In genomic region chr12:46218509-46219095, GRCh38 we compare ENCODE assay signal across 1 cellular context.
TF ChIP-seq lines count a peak whose summit lies in the region.

No MANE protein-coding gene starts in this region.

TF ChIP-seq in GM12878, 131 proteins besides CTCF, POLR2A, EP300 and RAD21:
- TF ChIP-seq MXI1 (IDR thresholded peaks at IDR 0.05; ENCODE audit: low read depth, low read length) (no peak), GATAD2B (conservative IDR thresholded peaks at IDR 0.05; ENCODE audit: low read depth) (no peak), ATF2 (IDR thresholded peaks at IDR 0.05; ENCODE audit: low read length) (no peak), PKNOX1 (IDR thresholded peaks at IDR 0.05) (peak; percentile 70), ATF7 (IDR thresholded peaks at IDR 0.05; ENCODE audit: low read depth) (no peak), POU2F2 (IDR thresholded peaks at IDR 0.05; ENCODE audit: borderline replicate concordance, low read depth, low read length) (no peak), CREB1 (IDR thresholded peaks at IDR 0.05; ENCODE audit: low read depth) (no peak), PBX3 (IDR thresholded peaks at IDR 0.05; ENCODE audit: insufficient replicate concordance, low read depth, low read length) (peak; percentile 43), JUND (IDR thresholded peaks at IDR 0.05; ENCODE audit: low read depth, low read length) (no peak), BCL11A (IDR thresholded peaks at IDR 0.05; ENCODE audit: low read depth, low read length) (no peak), E4F1 (IDR thresholded peaks at IDR 0.05; ENCODE audit: borderline replicate concordance, partially characterized antibody) (no peak), CBX5 (IDR thresholded peaks at IDR 0.05; ENCODE audit: low read depth) (0 out of 2 replicates have a peak, but pooled peaks have one; percentile 3), PML (IDR thresholded peaks at IDR 0.05; ENCODE audit: low read length) (0 out of 2 replicates have a peak, but pooled peaks have one; percentile 16), POLR2AphosphoS2 (IDR thresholded peaks at IDR 0.05; ENCODE audit: low read depth, low read length) (no peak), LARP7 (IDR thresholded peaks at IDR 0.05) (no peak), ZBTB11 (CRISPR knock-in tag; IDR thresholded peaks at IDR 0.05) (no peak), ZNF384 (IDR thresholded peaks at IDR 0.05; ENCODE audit: borderline replicate concordance, low read depth, low read length) (no peak), ZZZ3 (IDR thresholded peaks at IDR 0.05; ENCODE audit: control insufficient read depth, insufficient read length, low read depth) (no peak), IRF4 (IDR thresholded peaks at IDR 0.05; ENCODE audit: low read depth, low read length) (0 out of 2 replicates have a peak, but pooled peaks have one; percentile 9), NKRF (conservative IDR thresholded peaks at IDR 0.05) (no peak), EGR1 (IDR thresholded peaks at IDR 0.05; ENCODE audit: borderline replicate concordance in 1 of 2, low read depth in 2 of 2, low read length in 2 of 2) (no peak)
TF ChIP-seq in GM12878: peak in this region for 5.
